In genomic region chr3:194465920-194466570, GRCh38 we compare ENCODE assay signal across 19 cellular contexts.
DNase-seq lines count a peak whose midpoint lies in the region; ATAC-seq and FAIRE-seq lines count a peak whose summit lies in the region.
"Had no signal": no experiment of that assay in that cellular context is flagged by ENCODE, and none has a peak within 500 bp of the region (broad histone marks: within the 10 kb centered on the region; RNA-seq: fewer than 3 reads in every experiment).

No MANE protein-coding gene starts in this region.

- H3K27ac ChIP-seq in BLaER1 treated with 17β-estradiol and CSF1 and Interleukin-3, amounts not matched to agents 10 nM and 100 nM, result no peak overlapping the region
- H3K27ac ChIP-seq: cardiac muscle cell, SJCRH30, tibial artery had no signal

- H3K4me1 Mint-ChIP-seq in activated naive CD8-positive, alpha-beta T cell (ENCODE audit: low read depth), result peaks cover 21% of the 10 kb centered on the region

- peaks cover 32 to 100% (median 91%) of the 10 kb centered on the region in 11 experiments; a peak in 21 of 22 replicates for H4K20me1 ChIP-seq in BLaER1 treated with 17β-estradiol and CSF1 and Interleukin-3, amounts not matched to agents 10 nM and 100 nM

- ATAC-seq in HG03571 (IDR thresholded peaks at IDR 0.05; ENCODE audit: unreplicated experiment) (peak; percentile 57), HG02571 (IDR thresholded peaks at IDR 0.05; ENCODE audit: unreplicated experiment) (no peak), GM18520 (IDR thresholded peaks at IDR 0.05; ENCODE audit: unreplicated experiment) (no peak), HG02885 (IDR thresholded peaks at IDR 0.05; ENCODE audit: poor library complexity, unreplicated experiment) (no peak)

- FAIRE-seq in GM18507 (lab: Jason Lieb, UNC), result peak; percentile 50
- FAIRE-seq: HTR-8/SVneo had no signal

- peaks cover 0 to 55% (median 10%) of the 10 kb centered on the region in 10 experiments; a peak in 14 of 20 replicates for H3K4me1 ChIP-seq in BLaER1 treated with 17β-estradiol and CSF1 and Interleukin-3, amounts not matched to agents 10 nM and 100 nM

- peaks cover 21 to 56% (median 36%) of the 10 kb centered on the region in 11 experiments; a peak in 21 of 22 replicates for H3K36me3 ChIP-seq in BLaER1 treated with 17β-estradiol and CSF1 and Interleukin-3, amounts not matched to agents 10 nM and 100 nM
- H3K36me3 ChIP-seq: cardiac muscle cell, HAP-1, tibial artery had no signal

- DNase-seq in GM18507 (ENCODE audit: extremely low spot score, insufficient read length, low read depth) (no peak), NCI-H1436 (lab: John Stamatoyannopoulos, UW) (no peak)
- DNase-seq: activated CD4-positive, alpha-beta T cell treated with anti-CD3 and anti-CD28 coated beads for 1 hour; DMS 273 treated with DMSO at 0.1 percent for 48 hours; Kasumi-1; left ventricle myocardium superior; NCI-H526; nucleus accumbens; SJCRH30; tibial artery had no signal

- H3K4me2 ChIP-seq in BLaER1 treated with 17β-estradiol and CSF1 and Interleukin-3, amounts not matched to agents 10 nM and 100 nM, result peak overlapping the region in 6 of 11 experiments; percentile 1 to 52 (median 21); a peak in 8 of 22 replicates

- H3K27me3 Mint-ChIP-seq in activated naive CD8-positive, alpha-beta T cell, result no peaks in the 10 kb centered on the region

- peak overlapping the region; percentile 20 for H3K4me3 Mint-ChIP-seq in activated naive CD8-positive, alpha-beta T cell

- no peaks in the 10 kb centered on the region for H3K27me3 ChIP-seq in BLaER1 treated with 17β-estradiol and CSF1 and Interleukin-3, amounts not matched to agents 10 nM and 100 nM
- H3K27me3 ChIP-seq: cardiac muscle cell, SJCRH30, tibial artery had no signal

- no peak overlapping the region for H3K4me3 ChIP-seq in BLaER1 treated with 17β-estradiol and CSF1 and Interleukin-3, amounts not matched to agents 10 nM and 100 nM
- H3K4me3 ChIP-seq: cardiac muscle cell, HAP-1, SJCRH30, tibial artery had no signal

- H3K9me3 Mint-ChIP-seq in activated naive CD8-positive, alpha-beta T cell (ENCODE audit: low read depth), result no peaks in the 10 kb centered on the region

- H3K27ac Mint-ChIP-seq in activated naive CD8-positive, alpha-beta T cell, result peak overlapping the region; percentile 50

- peaks cover 2% of the 10 kb centered on the region for H3K36me3 Mint-ChIP-seq in activated naive CD8-positive, alpha-beta T cell

- H3K9ac ChIP-seq in BLaER1 treated with 17β-estradiol and CSF1 and Interleukin-3, amounts not matched to agents 10 nM and 100 nM, result no peak overlapping the region

- 0 out of 22 replicates have a peak, but pooled peaks cover 0 to 6% (median 0%) of the 10 kb centered on the region in 11 experiments for H3K9me3 ChIP-seq in BLaER1 treated with 17β-estradiol and CSF1 and Interleukin-3, amounts not matched to agents 10 nM and 100 nM (replicated peaks in 1 of 11)
- H3K9me3 ChIP-seq: HAP-1, SJCRH30, tibial artery had no signal
